In the genomic region with DNA sequence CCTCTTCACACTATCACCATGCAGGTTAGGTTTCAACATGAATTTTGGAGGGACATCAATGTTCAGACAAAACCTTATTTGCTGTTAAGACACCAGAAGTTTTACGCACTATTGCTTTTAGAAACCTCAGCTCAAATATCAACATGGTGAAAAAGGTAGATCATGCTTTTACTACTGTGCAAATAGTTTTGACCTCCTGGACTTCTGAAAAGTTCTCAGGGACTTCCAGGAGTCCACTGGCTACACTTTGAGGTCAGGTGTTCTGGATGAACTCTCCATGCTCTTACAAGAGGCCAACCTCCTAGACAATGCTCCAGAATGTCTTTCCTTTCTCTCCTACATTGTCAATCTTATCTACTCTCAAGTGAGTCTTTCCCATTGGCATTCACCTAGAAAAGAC, we compare ENCODE assay signal across 26 cellular contexts.
"Had no signal": no experiment of that assay in that cellular context is flagged by ENCODE, and none has a peak within 500 bp of the region (broad histone marks: within the 10 kb centered on the region; RNA-seq: fewer than 3 reads in every experiment).

No MANE protein-coding gene starts in this region.

- ATAC-seq: naive thymus-derived CD8-positive, alpha-beta T cell; natural killer cell treated with Interleukin-12 subunit alpha and Interleukin-12 subunit beta and Interleukin-15 and Interleukin-18, amount 100 ng/mL, for 72 hours; right cardiac atrium; sciatic nerve; stimulated activated effector memory CD8-positive, alpha-beta T cell treated with anti-CD3 and anti-CD28 coated beads, Interleukin-12 subunit alpha, Interleukin-12 subunit beta, amount 100 ng/mL, for 72 hours; stimulated activated naive B cell treated with anti-CD40 and anti-IgM and Interleukin-4, amounts not matched to agents 10 μg/mL and 1 μg/mL and 100 μg/mL, for 72 hours had no signal

- H3K27me3 ChIP-seq: neutrophil, pancreas, spleen, stomach, thyroid gland, tibial nerve, upper lobe of left lung, vagina had no signal

- H3K4me2 ChIP-seq: smooth muscle cell had no signal

- H3K27ac ChIP-seq: neutrophil, pancreas, prostate gland, skin epidermis, spleen, stomach, thoracic aorta, thyroid gland, tibial nerve, upper lobe of left lung, vagina had no signal

- H3K4me3 ChIP-seq: pancreas, prostate gland, skin epidermis, smooth muscle cell, spleen, stomach, thoracic aorta, thyroid gland, tibial nerve, upper lobe of left lung, vagina had no signal

- DNase-seq: naive thymus-derived CD8-positive, alpha-beta T cell; nephron progenitor cell; nucleus accumbens; pancreas; right cardiac atrium; spleen; stimulated activated CD4-positive, alpha-beta T cell treated with anti-CD3 and anti-CD28 coated beads, Interleukin-12 subunit alpha, Interleukin-12 subunit beta, amount 100 ng/mL, for 4 hours; stimulated activated CD4-positive, alpha-beta T cell treated with anti-CD3 and anti-CD28 coated beads, Interleukin-1b, Interleukin-23, amount 100 ng/mL, for 48 hours; stimulated activated CD4-positive, alpha-beta T cell treated with anti-CD3 and anti-CD28 coated beads, Interleukin-4, amount 100 ng/mL, for 24 hours; stimulated activated naive B cell treated with anti-CD40 and anti-IgM and Interleukin-4, amounts not matched to agents 10 μg/mL and 1 μg/mL and 100 μg/mL, for 72 hours; stimulated activated naive CD4-positive, alpha-beta T cell treated with Interleukin-2 at 50 U/mL for 16 hours; stomach; thyroid gland; trophoblast cell; upper lobe of left lung had no signal

- H3K9me3 ChIP-seq: neutrophil, pancreas, prostate gland, spleen, stomach, thoracic aorta, thyroid gland, tibial nerve, upper lobe of left lung, vagina had no signal

- H3K4me1 ChIP-seq: pancreas, prostate gland, spleen, thyroid gland, tibial nerve, upper lobe of left lung, vagina had no signal

- H3K36me3 ChIP-seq: pancreas, prostate gland, thyroid gland, vagina had no signal

- FAIRE-seq: pancreas, urothelium cell line had no signal
